In the genomic region with DNA sequence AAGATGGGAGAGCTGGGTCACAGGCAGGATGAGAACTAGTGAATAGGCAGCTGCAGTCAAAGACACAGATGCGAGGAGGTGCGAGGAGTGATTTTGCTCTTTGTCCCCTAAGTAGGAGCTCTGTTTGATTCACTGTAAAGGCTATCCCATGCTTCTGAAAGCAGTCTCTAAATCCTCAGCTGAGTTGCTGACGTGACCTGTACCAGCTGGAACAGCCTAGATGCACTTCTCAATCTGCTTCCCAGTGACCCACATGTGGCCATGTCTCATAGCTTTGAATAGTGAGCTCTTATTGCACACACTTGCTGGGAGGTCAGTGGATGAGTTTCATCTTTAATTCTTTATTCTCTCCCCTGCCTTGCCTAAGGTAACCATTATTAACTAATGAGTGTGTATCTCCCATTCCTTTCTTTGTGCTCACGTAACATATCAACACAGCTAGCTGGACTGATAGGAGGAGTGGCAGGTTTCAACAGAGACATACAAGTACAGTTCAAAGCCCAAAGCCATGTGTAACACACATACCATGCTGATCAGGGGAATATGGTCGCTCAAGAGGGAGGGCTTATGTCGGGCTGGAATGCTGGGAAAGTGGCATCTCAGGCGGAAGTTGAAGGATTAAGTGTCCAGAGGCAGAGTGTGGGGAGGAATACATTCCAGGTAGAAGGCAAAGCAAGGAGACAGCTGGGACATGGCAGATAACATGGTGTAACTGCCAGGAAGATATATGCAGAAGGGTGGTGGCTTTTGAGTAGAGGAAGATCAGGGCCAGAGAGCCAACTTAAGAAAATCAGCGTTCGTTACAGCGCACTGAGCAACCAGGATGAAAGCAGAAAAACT, we compare ENCODE assay signal across 10 cellular contexts. TPM values are rescaled to one million over a fixed set of nuclear protein-coding genes. Genes with fewer than 3 reads are reported as not detected.
DNase-seq lines count a peak whose midpoint lies in the region; ATAC-seq and TF ChIP-seq lines count a peak whose summit lies in the region.
"Had no signal": no experiment of that assay in that cellular context is flagged by ENCODE, and none has a peak within 500 bp of the region (broad histone marks: within the 10 kb centered on the region; RNA-seq: fewer than 3 reads in every experiment).

No MANE protein-coding gene starts in this region.

- no peak overlapping the region for H3K4me3 Mint-ChIP-seq in CD4-positive, alpha-beta T cell
- H3K4me3 Mint-ChIP-seq in naive thymus-derived CD4-positive, alpha-beta T cell = no peak overlapping the region

- no peak for TF ChIP-seq CTCF in CD4-positive, alpha-beta T cell (IDR thresholded peaks at IDR 0.05)

- no peak overlapping the region for H3K27ac Mint-ChIP-seq in CD4-positive, alpha-beta T cell
- no peak overlapping the region for H3K27ac Mint-ChIP-seq in naive thymus-derived CD4-positive, alpha-beta T cell

- intact Hi-C loops in CD4-positive, alpha-beta T cell (cut with DNase I, micrococcal nuclease) = loop anchor here (1.0 to 2.0 kb wide), 2 partner anchors 11 to 13 kb away; no protein-coding TSS in a partner anchor
- intact Hi-C loops in naive thymus-derived CD4-positive, alpha-beta T cell (cut with micrococcal nuclease) = loop anchor here (1.0 to 10.0 kb wide), 4 partner anchors 9 to 619 kb away; partner anchors contain the start of genes CCDC85C (in 1 of the 2) and WDR25 (in 1 of the 2)

- peaks cover 33% of the 10 kb centered on the region for H3K4me1 ChIP-seq in HUES48 (ENCODE audit: control insufficient read depth, insufficient read depth, low read length)
- H3K4me1 ChIP-seq in naive thymus-derived CD4-positive, alpha-beta T cell (ENCODE audit: control insufficient read depth in 2 of 2, insufficient read depth in 2 of 2, low read length in 2 of 2) = peaks cover 31 to 36% of the 10 kb centered on the region in 2 donors

- ATAC-seq in CD4-positive, alpha-beta T cell (ENCODE audit: poor library complexity) = no peak
- ATAC-seq in naive thymus-derived CD4-positive, alpha-beta T cell = no peak
- no peak for ATAC-seq in GM19397 (IDR thresholded peaks at IDR 0.05; ENCODE audit: unreplicated experiment)

- no peaks in the 10 kb centered on the region for H3K9me3 Mint-ChIP-seq in CD4-positive, alpha-beta T cell
- no peaks in the 10 kb centered on the region for H3K9me3 Mint-ChIP-seq in naive thymus-derived CD4-positive, alpha-beta T cell

- peaks cover 11% of the 10 kb centered on the region for H3K4me1 Mint-ChIP-seq in CD4-positive, alpha-beta T cell (ENCODE audit: low read depth)
- peaks cover 5 to 28% (median 20%) of the 10 kb centered on the region in 7 donors for H3K4me1 Mint-ChIP-seq in naive thymus-derived CD4-positive, alpha-beta T cell

- DNase-seq in CD4-positive, alpha-beta T cell = no peak
- DNase-seq in cerebellar cortex (ENCODE audit: low spot score) = peak; percentile 28
- no peak for DNase-seq in naive thymus-derived CD4-positive, alpha-beta T cell
- DNase-seq in middle frontal gyrus (ENCODE audit: extremely low spot score, low spot score) = no peak
- DNase-seq in stimulated activated CD4-positive, alpha-beta T cell treated with anti-CD3 and anti-CD28 coated beads, Interleukin-4, amount 100 ng/mL, for 24 hours = no peak
- no peak for DNase-seq in NCI-H2029 (lab: John Stamatoyannopoulos, UW)
- DNase-seq: aorta, NCI-H1105 treated with DMSO at 0.1 percent for 48 hours had no signal

- H3K36me3 ChIP-seq in HUES48 (ENCODE audit: control insufficient read depth, insufficient read depth, low read length) = peaks cover 6% of the 10 kb centered on the region; the same call in 1 of the 2 replicates
- no peaks in the 10 kb centered on the region for H3K36me3 ChIP-seq in naive thymus-derived CD4-positive, alpha-beta T cell (ENCODE audit: control insufficient read depth in 2 of 3, insufficient read depth in 3 of 3, low read length in 3 of 3)

- CTCF ChIA-PET in CD4-positive, alpha-beta T cell (lab: Charles Lee) = interaction anchor here (0.8 to 5.1 kb wide), 8 partner anchors 9 to 55 kb away, joined by 3 to 49 read pairs (median 6); no protein-coding TSS in a partner anchor
- CTCF ChIA-PET in naive thymus-derived CD4-positive, alpha-beta T cell (lab: Charles Lee) = interaction anchor here (0.8 to 5.3 kb wide), 10 partner anchors 9 to 242 kb away, joined by 3 to 65 read pairs (median 4); no protein-coding TSS in a partner anchor

- H3K36me3 Mint-ChIP-seq in CD4-positive, alpha-beta T cell (ENCODE audit: low read depth) = peaks cover 3% of the 10 kb centered on the region
- peaks cover 0 to 3% (median 0%) of the 10 kb centered on the region in 5 donors for H3K36me3 Mint-ChIP-seq in naive thymus-derived CD4-positive, alpha-beta T cell

- H3K4me3 ChIP-seq in HUES48 (ENCODE audit: low read depth, low read length) = no peak overlapping the region
- peak overlapping the region; percentile 88 for H3K4me3 ChIP-seq in naive thymus-derived CD4-positive, alpha-beta T cell (ENCODE audit: low read length)

- H3K27me3 Mint-ChIP-seq in CD4-positive, alpha-beta T cell = no peaks in the 10 kb centered on the region
- H3K27me3 Mint-ChIP-seq in naive thymus-derived CD4-positive, alpha-beta T cell = no peaks in the 10 kb centered on the region

- POLR2A ChIA-PET in CD4-positive, alpha-beta T cell (lab: Charles Lee) = interaction anchor here (0.8 to 6.6 kb wide), 11 partner anchors 10 to 1537 kb away, joined by 3 to 151 read pairs (median 6); partner anchors contain the start of gene EVL
- POLR2A ChIA-PET in naive thymus-derived CD4-positive, alpha-beta T cell (lab: Charles Lee) = interaction anchor here (0.8 to 11.2 kb wide), 11 partner anchors 11 to 158 kb away, joined by 3 to 232 read pairs (median 12); partner anchors contain the start of genes EVL and YY1

- H3K9me3 ChIP-seq in CD4-positive, alpha-beta T cell (ENCODE audit: control insufficient read depth, low read length) = no peaks in the 10 kb centered on the region
- no peaks in the 10 kb centered on the region for H3K9me3 ChIP-seq in HUES48 (ENCODE audit: control insufficient read depth, insufficient read depth, low read length)
- H3K9me3 ChIP-seq in naive thymus-derived CD4-positive, alpha-beta T cell (ENCODE audit: control insufficient read depth in 2 of 3, low read length in 3 of 3) = no peaks in the 10 kb centered on the region

- no peak overlapping the region for H3K9ac ChIP-seq in HUES48 (ENCODE audit: low read depth, low read length)

- peak overlapping the region; percentile 64 for H3K27ac ChIP-seq in CD4-positive, alpha-beta T cell (ENCODE audit: low read depth, low read length)
- H3K27ac ChIP-seq in HUES48 (ENCODE audit: low read depth, low read length) = peak overlapping the region; percentile 30
- peak overlapping the region; percentile 77 for H3K27ac ChIP-seq in naive thymus-derived CD4-positive, alpha-beta T cell (ENCODE audit: low read depth, low read length)

- no peaks in the 10 kb centered on the region for H3K27me3 ChIP-seq in CD4-positive, alpha-beta T cell (ENCODE audit: control insufficient read depth, insufficient read depth, low read length)
- H3K27me3 ChIP-seq in HUES48 (ENCODE audit: control insufficient read depth, insufficient read depth, low read length) = no peaks in the 10 kb centered on the region
- H3K27me3 ChIP-seq in naive thymus-derived CD4-positive, alpha-beta T cell (ENCODE audit: control insufficient read depth in 2 of 2, insufficient read depth in 2 of 2, low read length in 2 of 2) = no peaks in the 10 kb centered on the region

RNA-seq across cellular contexts. Expression of gene YY1, which starts 15.4 kb away (rescaled TPM):
- 10 to 100 TPM; 68.9 to 70.4 TPM for total RNA-seq in CD4-positive, alpha-beta T cell
- total RNA-seq in naive thymus-derived CD4-positive, alpha-beta T cell = 10 to 100 TPM; 65.8 to 99.7 (median 92.2) TPM
- polyA plus RNA-seq in naive thymus-derived CD4-positive, alpha-beta T cell = 10 to 100 TPM; 15.2 to 18.0 TPM
